In genomic region chr1:21232044-21232443, GRCh38 we compare ENCODE assay signal across 8 cellular contexts. TPM values are rescaled to one million over a fixed set of nuclear protein-coding genes. Genes with fewer than 3 reads are reported as not detected.
DNase-seq lines count a peak whose midpoint lies in the region; ATAC-seq and TF ChIP-seq lines count a peak whose summit lies in the region.

No MANE protein-coding gene starts in this region.

- H3K4me3 Mint-ChIP-seq in GM23338, result no peak overlapping the region
- no peak overlapping the region for H3K4me3 Mint-ChIP-seq in activated naive CD8-positive, alpha-beta T cell treated with anti-CD3 and anti-CD28 coated beads, Interleukin-2, amount 50 U/mL, for 24 hours

- TF ChIP-seq EP300 in sigmoid colon (IDR thresholded peaks at IDR 0.05), result no peak

- no peaks in the 10 kb centered on the region for H3K4me1 ChIP-seq in GM23338 (ENCODE audit: insufficient read depth)
- peaks cover 0 to 16% (median 3%) of the 10 kb centered on the region in 9 donors for H3K4me1 ChIP-seq in heart right ventricle
- H3K4me1 ChIP-seq in sigmoid colon, result no peaks in the 10 kb centered on the region

- intact Hi-C loops in heart right ventricle (cut with DNase I) (loop anchor here in 9 of 10 donors (1.0 to 10.0 kb wide), 6 partner anchors 135 to 433 kb away; partner anchors contain the start of gene RAP1GAP (in 2 of the 9)), sigmoid colon (cut with DNase I) (loop anchor here (1.0 to 2.0 kb wide), 2 partner anchors 23 to 136 kb away; no protein-coding TSS in a partner anchor)

- H3K9me3 ChIP-seq in heart right ventricle (no peaks in the 10 kb centered on the region), sigmoid colon (no peaks in the 10 kb centered on the region)

- WGBS in heart right ventricle, 2 donors, result 79 to 86% methylated on average over 3 of the region's 3 CpGs
- WGBS in sigmoid colon, 2 donors, result 73 to 77% methylated on average over 3 of the region's 3 CpGs

- no peak overlapping the region for H3K27ac Mint-ChIP-seq in GM23338
- peak overlapping the region; percentile 3 for H3K27ac Mint-ChIP-seq in activated naive CD8-positive, alpha-beta T cell treated with anti-CD3 and anti-CD28 coated beads, Interleukin-2, amount 50 U/mL, for 24 hours

- TF ChIP-seq POLR2A in sigmoid colon (IDR thresholded peaks at IDR 0.05), result no peak

- H3K4me2 ChIP-seq in GM23338, result no peak overlapping the region

- TF ChIP-seq CTCF in GM23338 (conservative IDR thresholded peaks at IDR 0.05; ENCODE audit: low read depth in 2 of 2), result peak; percentile 86 to 87
- peak; percentile 72 to 87 (median 77) for TF ChIP-seq CTCF in heart right ventricle (IDR thresholded peaks at IDR 0.05)
- peak; percentile 55 to 74 (median 72) for TF ChIP-seq CTCF in sigmoid colon (IDR thresholded peaks at IDR 0.05)

- H2AFZ ChIP-seq in GM23338, result no peak overlapping the region

- DNase-seq in COLO668 (lab: John Stamatoyannopoulos, UW; ENCODE audit: unreplicated experiment) (peak; percentile 67), GM23338 (ENCODE audit: low spot score) (peak; percentile 78), NCI-H748 (lab: John Stamatoyannopoulos, UW; ENCODE audit: unreplicated experiment) (peak; percentile 32), heart right ventricle (peak in 1 of 2 donors; percentile 58), sigmoid colon (no peak), OCI-M2 (lab: John Stamatoyannopoulos, UW; ENCODE audit: unreplicated experiment) (no peak)
- DNase-seq in activated naive CD8-positive, alpha-beta T cell treated with anti-CD3 and anti-CD28 coated beads, Interleukin-2, amount 50 U/mL, for 24 hours, result peak; percentile 29

- no peaks in the 10 kb centered on the region; the same call in 1 of the 2 replicates for H4K20me1 ChIP-seq in GM23338 (replicated peaks; ENCODE audit: insufficient read depth)

- no peaks in the 10 kb centered on the region for H3K79me2 ChIP-seq in GM23338 (replicated peaks; ENCODE audit: insufficient read depth)

- H3K27ac ChIP-seq in GM23338 (ENCODE audit: low read depth) (no peak overlapping the region), heart right ventricle (no peak overlapping the region), sigmoid colon (no peak overlapping the region)

- no peaks in the 10 kb centered on the region for H3F3A ChIP-seq in GM23338 (replicated peaks; ENCODE audit: low read depth)

- peaks cover 14% of the 10 kb centered on the region; the same call in 2 of the 3 replicates for H3K36me3 Mint-ChIP-seq in GM23338 (ENCODE audit: low read depth)
- peaks cover 50% of the 10 kb centered on the region for H3K36me3 Mint-ChIP-seq in activated naive CD8-positive, alpha-beta T cell treated with anti-CD3 and anti-CD28 coated beads, Interleukin-2, amount 50 U/mL, for 24 hours (ENCODE audit: low read depth)

- no peaks in the 10 kb centered on the region for H3K9me3 Mint-ChIP-seq in GM23338
- H3K9me3 Mint-ChIP-seq in activated naive CD8-positive, alpha-beta T cell treated with anti-CD3 and anti-CD28 coated beads, Interleukin-2, amount 50 U/mL, for 24 hours, result no peaks in the 10 kb centered on the region

- H3K36me3 ChIP-seq in GM23338 (ENCODE audit: insufficient read depth), result no peaks in the 10 kb centered on the region; the same call in 1 of the 2 replicates
- H3K36me3 ChIP-seq in heart right ventricle, result peaks cover 0 to 98% (median 48%) of the 10 kb centered on the region in 9 donors
- peaks cover 50 to 89% (median 60%) of the 10 kb centered on the region in 4 donors for H3K36me3 ChIP-seq in sigmoid colon

- peak; percentile 87 for ATAC-seq in GM23338
- no peak for ATAC-seq in activated naive CD8-positive, alpha-beta T cell treated with anti-CD3 and anti-CD28 coated beads, Interleukin-2, amount 50 U/mL, for 24 hours
- peak; percentile 51 to 75 (median 67) for ATAC-seq in heart right ventricle
- no peak for ATAC-seq in HG03354 (IDR thresholded peaks at IDR 0.05; ENCODE audit: poor library complexity, severe bottlenecking, unreplicated experiment)

- no peaks in the 10 kb centered on the region; the same call in 2 of the 3 replicates for H3K4me1 Mint-ChIP-seq in GM23338
- H3K4me1 Mint-ChIP-seq in activated naive CD8-positive, alpha-beta T cell treated with anti-CD3 and anti-CD28 coated beads, Interleukin-2, amount 50 U/mL, for 24 hours, result no peaks in the 10 kb centered on the region

- no peak overlapping the region for H3K4me3 ChIP-seq in GM23338
- H3K4me3 ChIP-seq in heart right ventricle, result no peak overlapping the region
- H3K4me3 ChIP-seq in sigmoid colon, result no peak overlapping the region

- no peaks in the 10 kb centered on the region for H3K27me3 ChIP-seq in GM23338 (ENCODE audit: insufficient read depth)
- H3K27me3 ChIP-seq in heart right ventricle, result no peaks in the 10 kb centered on the region
- H3K27me3 ChIP-seq in sigmoid colon, result no peaks in the 10 kb centered on the region

- H3K9me2 ChIP-seq in GM23338 (ENCODE audit: insufficient read depth), result no peaks in the 10 kb centered on the region

- H3K27me3 Mint-ChIP-seq in GM23338 (ENCODE audit: insufficient read depth, low read depth, poor library complexity), result peaks cover 3% of the 10 kb centered on the region
- H3K27me3 Mint-ChIP-seq in activated naive CD8-positive, alpha-beta T cell treated with anti-CD3 and anti-CD28 coated beads, Interleukin-2, amount 50 U/mL, for 24 hours, result no peaks in the 10 kb centered on the region

TF ChIP-seq in GM23338, 12 proteins besides CTCF, POLR2A, EP300 and RAD21 (continues in another document):
- no peak for TF ChIP-seq JUNB (IDR thresholded peaks at IDR 0.05; ENCODE audit: unreplicated experiment)
- TF ChIP-seq STAT1 (IDR thresholded peaks at IDR 0.05; ENCODE audit: unreplicated experiment), result no peak
- TF ChIP-seq NANOG (IDR thresholded peaks at IDR 0.05; ENCODE audit: borderline replicate concordance), result no peak
- TF ChIP-seq REST (IDR thresholded peaks at IDR 0.05; ENCODE audit: unreplicated experiment), result no peak
- no peak for TF ChIP-seq EZH2phosphoT487 (IDR thresholded peaks at IDR 0.05; ENCODE audit: unreplicated experiment)
- TF ChIP-seq EZH2 (IDR thresholded peaks at IDR 0.05; ENCODE audit: low read depth, unreplicated experiment), result no peak
- TF ChIP-seq POLR2AphosphoS5 (IDR thresholded peaks at IDR 0.05; ENCODE audit: low read depth), result no peak
- no peak for TF ChIP-seq ZNF331 (CRISPR knock-in tag; IDR thresholded peaks at IDR 0.05; ENCODE audit: low read depth)

RNA-seq across cellular contexts. Expression of gene EIF4G3, which starts 55.3 kb away (rescaled TPM):
- total RNA-seq in GM23338 (2014; rRNA removed; shearing (Covaris generic)), result 63.4 and 68.1 TPM in 2 replicates
- polyA plus RNA-seq in GM23338 (2016; fragmentation: Nextera tagmentation; extraction: Ambion mirVana) (36.5 and 37.9 TPM in 2 replicates), heart right ventricle (10 to 100 TPM; 13.3 to 22.5 TPM), sigmoid colon (10 to 100 TPM; 13.4 to 33.5 (median 16.8) TPM)
- total RNA-seq in heart right ventricle (10 to 100 TPM; 30.9 to 50.2 (median 37.2) TPM), sigmoid colon (10 to 100 TPM; 33.3 to 65.9 (median 36.5) TPM)

RNA-seq across cellular contexts. Expression of gene ECE1, which starts 58.2 kb away (rescaled TPM):
- 45.0 and 48.0 TPM in 2 replicates for total RNA-seq in GM23338 (2014; rRNA removed; shearing (Covaris generic))
- polyA plus RNA-seq in GM23338 (2016; fragmentation: Nextera tagmentation; extraction: Ambion mirVana) (10.4 and 11.0 TPM in 2 replicates), heart right ventricle (10 to 100 TPM; 41.4 to 44.7 TPM), sigmoid colon (10 to 100 TPM; 10.2 to 73.8 (median 13.6) TPM)
- total RNA-seq in heart right ventricle (10 to 100 TPM; 30.6 to 81.8 (median 53.1) TPM), sigmoid colon (100 to 1,000 TPM in 1 of 4 donors, 10 to 100 TPM in 3; 62.9 to 112 (median 80.8) TPM)

Comparison
In these comparisons a context has a peak if more than half of its experiments do, and no peak if none do; other contexts are left out.
1. DNase-seq: peak in COLO668 (single experiment), GM23338 (single experiment), NCI-H748 (single experiment) and activated naive CD8-positive, alpha-beta T cell treated with anti-CD3 and anti-CD28 coated beads, Interleukin-2, amount 50 U/mL, for 24 hours (single experiment); none in sigmoid colon (single experiment) and OCI-M2 (single experiment).
2. ATAC-seq: peak in GM23338 (single experiment) and heart right ventricle (8 of 8); none in activated naive CD8-positive, alpha-beta T cell treated with anti-CD3 and anti-CD28 coated beads, Interleukin-2, amount 50 U/mL, for 24 hours (single experiment) and HG03354 (single experiment).
3. Peak in every context shown above with its lines, with median percentiles within 50 percentile points of each other: CTCF ChIP-seq.